15 cellular contexts compared by ENCODE assay signal in genomic region chr12:2482938-2483337, GRCh38.
DNase-seq lines count a peak whose midpoint lies in the region; ATAC-seq and TF ChIP-seq lines count a peak whose summit lies in the region.
"Had no signal": no experiment of that assay in that cellular context is flagged by ENCODE, and none has a peak within 500 bp of the region (broad histone marks: within the 10 kb centered on the region; RNA-seq: fewer than 3 reads in every experiment).

No MANE protein-coding gene starts in this region.

- H3K27ac Mint-ChIP-seq in T-helper 2 cell treated with Interferon-gamma antibody and Interleukin-4, amounts not matched to agents 5 μg/mL and 100 μg/mL, for 36 hours: no peak overlapping the region
- H3K27ac Mint-ChIP-seq: CD4-positive, alpha-beta memory T cell; GM23338 had no signal

- no peak for TF ChIP-seq POLR2A in erythroblast (IDR thresholded peaks at IDR 0.05; ENCODE audit: low read length)

- no peaks in the 10 kb centered on the region for H3K9me3 Mint-ChIP-seq in T-helper 2 cell treated with Interferon-gamma antibody and Interleukin-4, amounts not matched to agents 5 μg/mL and 100 μg/mL, for 36 hours
- H3K9me3 Mint-ChIP-seq: CD4-positive, alpha-beta memory T cell; GM23338 had no signal

- no peaks in the 10 kb centered on the region for H3K27me3 Mint-ChIP-seq in T-helper 2 cell treated with Interferon-gamma antibody and Interleukin-4, amounts not matched to agents 5 μg/mL and 100 μg/mL, for 36 hours (ENCODE audit: low read depth)

- intact Hi-C loops in cardiac septum (cut with DNase I) (no loop called here), Right ventricle myocardium superior (cut with DNase I) (no loop called here)

- ATAC-seq in Right ventricle myocardium superior (ENCODE audit: poor library complexity) (no peak), HG03039 (IDR thresholded peaks at IDR 0.05; ENCODE audit: unreplicated experiment) (no peak)
- ATAC-seq: A549, GM23338 had no signal

- DNase-seq in cardiac septum (ENCODE audit: low spot score): peak; percentile 75
- DNase-seq in Right ventricle myocardium superior: no peak
- DNase-seq in NCI-H69 (lab: John Stamatoyannopoulos, UW): peak; percentile 29
- DNase-seq in erythroblast (lab: John Stamatoyannopoulos, UW): peak; percentile 22 to 34
- no peak for DNase-seq in substantia nigra (lab: John Stamatoyannopoulos, UW)
- DNase-seq in T-helper 2 cell treated with Interferon-gamma antibody and Interleukin-4, amounts not matched to agents 5 μg/mL and 100 μg/mL, for 36 hours (ENCODE audit: low spot score): no peak
- DNase-seq: BE2C; CD4-positive, alpha-beta memory T cell; DND-41; GDM1; H7 had no signal

- H3K27ac ChIP-seq in substantia nigra (ENCODE audit: low read depth, low read length, poor library complexity, severe bottlenecking): no peak overlapping the region
- H3K27ac ChIP-seq: A549, C4-2B had no signal

- H3K4me3 Mint-ChIP-seq in T-helper 2 cell treated with Interferon-gamma antibody and Interleukin-4, amounts not matched to agents 5 μg/mL and 100 μg/mL, for 36 hours: no peak overlapping the region
- H3K4me3 Mint-ChIP-seq: CD4-positive, alpha-beta memory T cell; GM23338 had no signal

- no peaks in the 10 kb centered on the region for H3K36me3 Mint-ChIP-seq in T-helper 2 cell treated with Interferon-gamma antibody and Interleukin-4, amounts not matched to agents 5 μg/mL and 100 μg/mL, for 36 hours (ENCODE audit: low read depth)
- H3K36me3 Mint-ChIP-seq: CD4-positive, alpha-beta memory T cell had no signal

- no peaks in the 10 kb centered on the region for H3K4me1 Mint-ChIP-seq in T-helper 2 cell treated with Interferon-gamma antibody and Interleukin-4, amounts not matched to agents 5 μg/mL and 100 μg/mL, for 36 hours (ENCODE audit: low read depth)
- H3K4me1 Mint-ChIP-seq: CD4-positive, alpha-beta memory T cell had no signal

Comparison
In these comparisons a context has a peak if more than half of its experiments do, and no peak if none do; other contexts are left out.
1. DNase-seq: peak in cardiac septum (single experiment), NCI-H69 (single experiment) and erythroblast (2 of 2); none in Right ventricle myocardium superior (single experiment), substantia nigra (0 of 49) and T-helper 2 cell treated with Interferon-gamma antibody and Interleukin-4, amounts not matched to agents 5 μg/mL and 100 μg/mL, for 36 hours (single experiment).